ENCODE assay signal across 19 cellular contexts in the genomic region with DNA sequence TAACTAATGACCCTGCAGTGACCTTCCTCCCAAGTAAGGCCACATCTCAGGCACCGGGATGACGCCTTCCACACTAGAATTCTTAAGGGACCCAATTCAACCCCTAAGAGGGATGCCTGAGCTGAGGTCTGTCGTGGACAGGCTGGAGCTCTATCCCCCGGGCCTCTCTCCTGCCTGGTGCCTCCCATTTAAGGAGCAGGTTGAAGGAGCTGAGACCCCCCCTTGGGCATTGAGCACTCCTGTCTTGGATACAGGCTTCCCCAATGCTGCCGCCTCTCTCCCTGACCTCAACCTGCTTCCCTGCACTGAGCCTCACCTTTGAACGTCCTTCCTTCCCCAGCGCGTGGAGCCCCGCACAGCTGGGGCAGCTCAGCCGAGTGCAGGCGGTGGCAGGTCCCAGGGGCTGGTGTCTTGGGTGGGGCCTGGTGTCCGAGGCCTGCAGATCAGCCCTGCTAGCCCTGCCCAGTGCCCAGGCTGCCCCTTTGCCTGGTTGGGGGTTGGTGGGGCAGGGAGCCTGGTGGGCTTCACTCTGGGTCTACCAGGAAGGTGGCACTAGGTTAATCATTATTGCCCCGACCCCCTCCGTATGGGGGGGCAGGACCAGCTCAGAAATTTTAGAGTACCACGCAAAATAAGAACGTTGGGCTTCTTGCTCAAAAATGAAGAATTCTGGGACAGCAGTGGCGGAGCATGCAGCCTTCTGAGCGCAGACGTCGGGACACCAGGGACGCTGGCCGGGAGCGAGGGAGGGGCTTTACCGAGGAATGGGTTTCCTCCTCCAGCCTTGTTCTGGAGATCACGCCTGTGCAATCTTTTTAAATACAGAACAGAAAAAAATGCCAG. TPM values are rescaled to one million over a fixed set of nuclear protein-coding genes. Genes with fewer than 3 reads are reported as not detected.
"Had no signal": no experiment of that assay in that cellular context is flagged by ENCODE, and none has a peak within 500 bp of the region (broad histone marks: within the 10 kb centered on the region; RNA-seq: fewer than 3 reads in every experiment).

No MANE protein-coding gene starts in this region.

- DNase-seq: activated CD4-positive, alpha-beta T cell treated with anti-CD3 and anti-CD28 coated beads for 48 hours; activated naive CD4-positive, alpha-beta T cell treated with anti-CD3 and anti-CD28 coated beads, Interleukin-2, amount 50 U/mL, for 16 hours; adrenal gland; effector memory CD8-positive, alpha-beta T cell; hippocampal formation; T-helper 9 cell; thyroid gland; uterus had no signal

- H3K27ac Mint-ChIP-seq: activated T-helper 2 cell treated with anti-CD3 and anti-CD28 coated beads, Interferon-gamma antibody, Interleukin-2, Interleukin-4, amounts not matched to agents 10 μg/mL and 5 μg/mL and 100 μg/mL, durations not matched to agents 14 hours and 24 hours and 36 hours; dendritic cell treated with granulocyte-macrophage colony-stimulating factor and Interleukin-4, amounts not matched to agents 40 ng/mL and 50 ng/mL, for 4 days; effector memory CD8-positive, alpha-beta T cell; memory B cell; stimulated activated effector memory CD8-positive, alpha-beta T cell treated with anti-CD3 and anti-CD28 coated beads, Interleukin-12 subunit alpha, Interleukin-12 subunit beta, amount 100 ng/mL, for 72 hours had no signal

- H3K36me3 ChIP-seq: adrenal gland, gastroesophageal sphincter, pancreas, thyroid gland, uterus had no signal

- ATAC-seq: effector memory CD8-positive, alpha-beta T cell; gastroesophageal sphincter; pancreas; stimulated activated effector memory CD8-positive, alpha-beta T cell treated with anti-CD3 and anti-CD28 coated beads, Interleukin-12 subunit alpha, Interleukin-12 subunit beta, amount 100 ng/mL, for 72 hours had no signal

- H3K27ac ChIP-seq: adrenal gland, gastroesophageal sphincter, pancreas, thyroid gland, uterus had no signal

- H3K4me3 ChIP-seq: adrenal gland, gastroesophageal sphincter, pancreas, thyroid gland, uterus had no signal

- H3K4me1 Mint-ChIP-seq: central memory CD8-positive, alpha-beta T cell; stimulated activated effector memory CD8-positive, alpha-beta T cell treated with anti-CD3 and anti-CD28 coated beads, Interleukin-12 subunit alpha, Interleukin-12 subunit beta, amount 100 ng/mL, for 72 hours had no signal

- H3K36me3 Mint-ChIP-seq: memory B cell; stimulated activated effector memory CD8-positive, alpha-beta T cell treated with anti-CD3 and anti-CD28 coated beads, Interleukin-12 subunit alpha, Interleukin-12 subunit beta, amount 100 ng/mL, for 72 hours had no signal

- H3K9me3 Mint-ChIP-seq: activated T-helper 2 cell treated with anti-CD3 and anti-CD28 coated beads, Interferon-gamma antibody, Interleukin-2, Interleukin-4, amounts not matched to agents 10 μg/mL and 5 μg/mL and 100 μg/mL, durations not matched to agents 14 hours and 24 hours and 36 hours; central memory CD8-positive, alpha-beta T cell; dendritic cell treated with granulocyte-macrophage colony-stimulating factor and Interleukin-4, amounts not matched to agents 40 ng/mL and 50 ng/mL, for 4 days; effector memory CD8-positive, alpha-beta T cell; memory B cell; stimulated activated effector memory CD8-positive, alpha-beta T cell treated with anti-CD3 and anti-CD28 coated beads, Interleukin-12 subunit alpha, Interleukin-12 subunit beta, amount 100 ng/mL, for 72 hours had no signal

- H3K4me3 Mint-ChIP-seq: central memory CD8-positive, alpha-beta T cell; dendritic cell treated with granulocyte-macrophage colony-stimulating factor and Interleukin-4, amounts not matched to agents 40 ng/mL and 50 ng/mL, for 4 days; effector memory CD8-positive, alpha-beta T cell; memory B cell; stimulated activated effector memory CD8-positive, alpha-beta T cell treated with anti-CD3 and anti-CD28 coated beads, Interleukin-12 subunit alpha, Interleukin-12 subunit beta, amount 100 ng/mL, for 72 hours had no signal

- H3K9me3 ChIP-seq: adrenal gland, gastroesophageal sphincter, pancreas, thyroid gland, uterus had no signal

- H3K4me1 ChIP-seq: adrenal gland, gastroesophageal sphincter, pancreas, thyroid gland had no signal

RNA-seq across cellular contexts. Expression of a gene that starts 20.0 kb away (rescaled TPM):
- total RNA-seq: activated T-helper 2 cell treated with anti-CD3 and anti-CD28 coated beads, Interferon-gamma antibody, Interleukin-2, Interleukin-4, amounts not matched to agents 10 μg/mL and 5 μg/mL and 100 μg/mL, durations not matched to agents 14 hours and 24 hours and 36 hours; adrenal gland; epithelial cell of proximal tubule; gastroesophageal sphincter; pancreas; renal cortical epithelial cell; skeletal muscle tissue; thyroid gland; uterus had no signal
- polyA plus RNA-seq: adrenal gland, neural cell, pancreas had no signal
